ENCODE assay signal across 10 cellular contexts in the genomic region with DNA sequence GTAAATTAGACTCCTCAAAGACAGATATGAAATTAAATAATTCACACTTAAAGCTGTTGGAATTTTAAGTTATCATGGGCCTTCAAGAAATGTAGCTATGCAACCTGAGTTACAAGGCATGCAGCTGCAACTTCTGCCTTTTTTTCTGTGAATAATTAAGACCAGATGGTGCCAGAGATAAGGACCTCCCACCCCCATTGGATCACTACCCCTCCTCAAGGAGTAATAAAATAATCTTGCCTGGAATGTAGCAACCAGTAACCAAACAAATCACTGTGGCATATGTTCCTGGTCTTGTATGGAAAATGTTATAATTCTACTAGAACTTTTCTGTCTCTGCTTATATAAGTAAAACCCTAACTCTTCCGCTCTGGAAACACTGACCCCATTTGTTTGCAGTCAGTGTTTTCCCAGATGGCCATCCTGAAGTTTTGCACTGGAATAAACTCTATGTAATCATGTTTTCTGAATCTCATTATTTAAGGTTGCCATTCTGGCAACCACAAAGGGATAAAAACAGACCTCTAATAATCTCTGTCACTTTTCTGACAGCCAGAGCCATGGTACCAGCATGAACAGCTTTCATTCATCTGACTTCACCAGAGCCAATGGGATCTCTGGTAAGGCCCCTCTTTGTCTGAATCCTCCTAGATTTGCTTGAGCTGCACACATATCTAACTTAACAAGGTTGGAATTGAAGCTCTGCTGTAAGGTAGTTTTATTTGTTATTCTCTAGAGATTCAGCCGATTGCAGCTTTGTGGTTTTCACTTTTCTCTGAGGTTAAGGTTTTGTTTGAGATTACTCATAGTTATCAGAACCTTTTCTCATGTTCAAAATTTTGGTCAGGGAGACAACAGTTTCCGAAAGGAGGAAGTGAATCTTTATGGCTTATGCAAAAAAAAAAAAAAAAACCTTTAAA.
DNase-seq lines count a peak whose midpoint lies in the region; ATAC-seq and TF ChIP-seq lines count a peak whose summit lies in the region.
"Had no signal": no experiment of that assay in that cellular context is flagged by ENCODE, and none has a peak within 500 bp of the region (broad histone marks: within the 10 kb centered on the region; RNA-seq: fewer than 3 reads in every experiment).

No MANE protein-coding gene starts in this region.

- H3K9me3 Mint-ChIP-seq in activated CD4-positive, alpha-beta T cell treated with anti-CD3 and anti-CD28 coated beads for 36 hours (ENCODE audit: low read depth) = peaks cover 2% of the 10 kb centered on the region
- no peaks in the 10 kb centered on the region for H3K9me3 Mint-ChIP-seq in activated CD4-positive, alpha-beta T cell treated with anti-CD3 and anti-CD28 coated beads, Interleukin-2, amount 10 ng/mL, durations not matched to agents 24 days and 14 days
- peaks cover 0 to 3% of the 10 kb centered on the region in 2 donors for H3K9me3 Mint-ChIP-seq in stimulated activated naive CD8-positive, alpha-beta T cell treated with anti-CD3 and anti-CD28 coated beads, Interleukin-15, amount 100 ng/mL, for 72 hours

- peak; percentile 26 for ATAC-seq in activated CD4-positive, alpha-beta T cell treated with anti-CD3 and anti-CD28 coated beads for 36 hours
- ATAC-seq in HG02885 (IDR thresholded peaks at IDR 0.05; ENCODE audit: poor library complexity, unreplicated experiment) = peak; percentile 99
- ATAC-seq in stimulated activated naive CD8-positive, alpha-beta T cell treated with anti-CD3 and anti-CD28 coated beads, Interleukin-15, amount 100 ng/mL, for 72 hours = peak; percentile 86
- ATAC-seq: lower lobe of right lung had no signal

- no peaks in the 10 kb centered on the region for H3K9me3 ChIP-seq in WERI-Rb-1 (ENCODE audit: severe bottlenecking)
- H3K9me3 ChIP-seq: lower lobe of right lung had no signal

- no peaks in the 10 kb centered on the region for H3K36me3 ChIP-seq in WERI-Rb-1
- H3K36me3 ChIP-seq: lower lobe of right lung had no signal

- H3K27me3 ChIP-seq in WERI-Rb-1 (ENCODE audit: insufficient read depth, low read depth, severe bottlenecking) = no peaks in the 10 kb centered on the region

- peaks cover 8% of the 10 kb centered on the region for H3K4me1 Mint-ChIP-seq in activated CD4-positive, alpha-beta T cell treated with anti-CD3 and anti-CD28 coated beads for 36 hours
- H3K4me1 Mint-ChIP-seq in activated CD4-positive, alpha-beta T cell treated with anti-CD3 and anti-CD28 coated beads, Interleukin-2, amount 10 ng/mL, durations not matched to agents 24 days and 14 days = peaks cover 6% of the 10 kb centered on the region
- H3K4me1 Mint-ChIP-seq in stimulated activated naive CD8-positive, alpha-beta T cell treated with anti-CD3 and anti-CD28 coated beads, Interleukin-15, amount 100 ng/mL, for 72 hours = peaks cover 7% of the 10 kb centered on the region

- intact Hi-C loops in activated CD4-positive, alpha-beta T cell treated with anti-CD3 and anti-CD28 coated beads for 36 hours (cut with DNase I, micrococcal nuclease) = no loop called here
- intact Hi-C loops in activated CD4-positive, alpha-beta T cell treated with anti-CD3 and anti-CD28 coated beads, Interleukin-2, amount 10 ng/mL, durations not matched to agents 24 days and 14 days (cut with micrococcal nuclease) = no loop called here

- H3K4me3 Mint-ChIP-seq in activated CD4-positive, alpha-beta T cell treated with anti-CD3 and anti-CD28 coated beads for 36 hours = no peak overlapping the region
- H3K4me3 Mint-ChIP-seq in activated CD4-positive, alpha-beta T cell treated with anti-CD3 and anti-CD28 coated beads, Interleukin-2, amount 10 ng/mL, durations not matched to agents 24 days and 14 days = no peak overlapping the region
- no peak overlapping the region for H3K4me3 Mint-ChIP-seq in stimulated activated naive CD8-positive, alpha-beta T cell treated with anti-CD3 and anti-CD28 coated beads, Interleukin-15, amount 100 ng/mL, for 72 hours

- no peak for TF ChIP-seq CTCF in WERI-Rb-1 (IDR thresholded peaks at IDR 0.05; ENCODE audit: low read depth, low read length)

- H3K4me3 ChIP-seq in WERI-Rb-1 (ENCODE audit: low read depth, low read length) = no peak overlapping the region
- H3K4me3 ChIP-seq: lower lobe of right lung had no signal

- H3K27me3 Mint-ChIP-seq in activated CD4-positive, alpha-beta T cell treated with anti-CD3 and anti-CD28 coated beads for 36 hours = peaks cover 2% of the 10 kb centered on the region
- peaks cover 17% of the 10 kb centered on the region for H3K27me3 Mint-ChIP-seq in activated CD4-positive, alpha-beta T cell treated with anti-CD3 and anti-CD28 coated beads, Interleukin-2, amount 10 ng/mL, durations not matched to agents 24 days and 14 days
- H3K27me3 Mint-ChIP-seq in stimulated activated naive CD8-positive, alpha-beta T cell treated with anti-CD3 and anti-CD28 coated beads, Interleukin-15, amount 100 ng/mL, for 72 hours = peaks cover 17% of the 10 kb centered on the region

- CTCF ChIA-PET in activated CD4-positive, alpha-beta T cell treated with anti-CD3 and anti-CD28 coated beads for 36 hours (lab: Charles Lee) = no interaction called here

- no peak for DNase-seq in activated CD4-positive, alpha-beta T cell treated with anti-CD3 and anti-CD28 coated beads for 36 hours
- no peak for DNase-seq in activated CD4-positive, alpha-beta T cell treated with anti-CD3 and anti-CD28 coated beads, Interleukin-2, amount 10 ng/mL, durations not matched to agents 24 days and 14 days
- DNase-seq in NCI-H82 (lab: John Stamatoyannopoulos, UW) (peak; percentile 84), DMS114 treated with DMSO at 0.1 percent for 48 hours (lab: John Stamatoyannopoulos, UW; ENCODE audit: unreplicated experiment) (no peak), WERI-Rb-1 (no peak)
- peak in 1 of 2 donors; percentile 5 for DNase-seq in stimulated activated naive CD8-positive, alpha-beta T cell treated with anti-CD3 and anti-CD28 coated beads, Interleukin-15, amount 100 ng/mL, for 72 hours
- DNase-seq in stimulated activated CD4-positive, alpha-beta T cell treated with anti-CD3 and anti-CD28 coated beads, Interleukin-4, amount 100 ng/mL, for 24 hours = no peak
- DNase-seq: dermis blood vessel endothelial cell, lower lobe of right lung had no signal

- H3K27ac ChIP-seq in WERI-Rb-1 = no peak overlapping the region
- H3K27ac ChIP-seq: lower lobe of right lung had no signal

- no peak overlapping the region for H3K27ac Mint-ChIP-seq in activated CD4-positive, alpha-beta T cell treated with anti-CD3 and anti-CD28 coated beads for 36 hours
- no peak overlapping the region for H3K27ac Mint-ChIP-seq in activated CD4-positive, alpha-beta T cell treated with anti-CD3 and anti-CD28 coated beads, Interleukin-2, amount 10 ng/mL, durations not matched to agents 24 days and 14 days
- no peak overlapping the region for H3K27ac Mint-ChIP-seq in stimulated activated naive CD8-positive, alpha-beta T cell treated with anti-CD3 and anti-CD28 coated beads, Interleukin-15, amount 100 ng/mL, for 72 hours

- H3K36me3 Mint-ChIP-seq in activated CD4-positive, alpha-beta T cell treated with anti-CD3 and anti-CD28 coated beads for 36 hours (ENCODE audit: low read depth) = no peaks in the 10 kb centered on the region
- no peaks in the 10 kb centered on the region for H3K36me3 Mint-ChIP-seq in activated CD4-positive, alpha-beta T cell treated with anti-CD3 and anti-CD28 coated beads, Interleukin-2, amount 10 ng/mL, durations not matched to agents 24 days and 14 days (ENCODE audit: low read depth)

- POLR2A ChIA-PET in activated CD4-positive, alpha-beta T cell treated with anti-CD3 and anti-CD28 coated beads for 36 hours (lab: Charles Lee) = no interaction called here

Comparison
In these comparisons a context has a peak if more than half of its experiments do, and no peak if none do; other contexts are left out.
1. ATAC-seq: peak in every context shown above with its lines; median percentile 99 in HG02885; 86 in stimulated activated naive CD8-positive, alpha-beta T cell treated with anti-CD3 and anti-CD28 coated beads, Interleukin-15, amount 100 ng/mL, for 72 hours; 26 in activated CD4-positive, alpha-beta T cell treated with anti-CD3 and anti-CD28 coated beads for 36 hours.